ENCODE assay signal across 8 cellular contexts in the genomic region with DNA sequence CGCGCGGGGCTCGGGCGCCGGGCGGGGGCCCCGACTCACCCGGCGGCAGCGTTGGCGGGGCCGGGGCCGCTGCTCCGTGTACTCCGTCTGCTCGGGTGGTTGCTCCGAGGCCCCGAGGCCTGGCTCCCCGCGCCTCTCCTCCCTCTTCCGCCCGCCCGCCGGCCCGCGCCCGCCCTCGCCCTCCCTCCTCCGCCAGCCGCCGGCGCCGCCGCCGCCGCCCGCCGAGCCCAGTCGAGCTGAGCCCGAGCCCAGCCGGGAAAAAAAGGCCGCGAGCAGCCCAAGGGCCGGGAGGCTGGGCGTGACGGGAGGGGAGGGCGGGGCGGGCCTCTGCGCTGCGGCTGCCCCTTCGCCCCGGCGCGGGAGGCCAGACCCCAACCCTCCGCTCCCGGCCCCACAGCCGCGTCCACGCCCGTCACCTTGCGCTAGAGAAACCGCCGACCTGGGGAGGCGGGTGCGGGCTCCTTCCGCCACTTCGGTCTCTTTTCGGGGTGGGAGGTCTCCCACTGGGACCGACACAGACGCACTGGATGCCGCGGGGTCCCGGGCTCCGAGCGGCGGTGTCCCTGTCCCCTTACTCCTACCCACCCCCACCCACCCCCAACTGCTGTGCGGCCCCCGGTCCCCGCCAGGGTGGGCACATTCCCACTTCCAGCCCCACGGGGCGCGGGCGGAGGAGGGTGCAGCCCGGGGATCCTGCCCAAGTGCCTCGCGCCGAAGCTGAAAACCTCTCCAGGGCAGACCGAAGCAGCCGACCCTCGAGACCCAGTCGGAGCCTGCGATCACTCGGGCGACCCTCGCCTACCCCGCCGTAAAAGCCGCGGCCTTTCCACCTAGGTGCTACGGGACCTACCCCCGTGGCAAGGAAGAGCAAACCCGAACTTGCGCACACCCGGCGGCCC. TPM values are rescaled to one million over a fixed set of nuclear protein-coding genes. Genes with fewer than 3 reads are reported as not detected.
DNase-seq lines count a peak whose midpoint lies in the region; ATAC-seq, FAIRE-seq and TF ChIP-seq lines count a peak whose summit lies in the region.

A gene with protein sequence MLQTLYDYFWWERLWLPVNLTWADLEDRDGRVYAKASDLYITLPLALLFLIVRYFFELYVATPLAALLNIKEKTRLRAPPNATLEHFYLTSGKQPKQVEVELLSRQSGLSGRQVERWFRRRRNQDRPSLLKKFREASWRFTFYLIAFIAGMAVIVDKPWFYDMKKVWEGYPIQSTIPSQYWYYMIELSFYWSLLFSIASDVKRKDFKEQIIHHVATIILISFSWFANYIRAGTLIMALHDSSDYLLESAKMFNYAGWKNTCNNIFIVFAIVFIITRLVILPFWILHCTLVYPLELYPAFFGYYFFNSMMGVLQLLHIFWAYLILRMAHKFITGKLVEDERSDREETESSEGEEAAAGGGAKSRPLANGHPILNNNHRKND (minus strand): TSS at position 256 of the 899 bp plus-strand sequence. CDS start 5,745 bp downstream, outside the sequence.

- H3K9ac ChIP-seq in OCI-LY3 (ENCODE audit: low read length), result peak within 1 kb of the TSS; percentile 87

- H3K27me3 Mint-ChIP-seq in activated T-cell treated with anti-CD3 and anti-CD28 coated beads, Interleukin-2, amount 50 U/mL, for 4 hours (ENCODE audit: low read depth), result no peaks in the 10 kb centered on the region

- H3K4me3 ChIP-seq in OCI-LY3 (ENCODE audit: low read length), result peak within 1 kb of the TSS; percentile 87
- H3K4me3 ChIP-seq in esophagus (ENCODE audit: low read depth in 1 of 2, low read length in 2 of 2), result peak within 1 kb of the TSS; percentile 80 to 91
- H3K4me3 ChIP-seq in muscle layer of duodenum (ENCODE audit: low read depth in 1 of 2, low read length in 2 of 2), result peak within 1 kb of the TSS; percentile 78 to 87

- H3K4me1 ChIP-seq in OCI-LY3 (ENCODE audit: low read length), result peaks cover 53% of the 10 kb centered on the region
- H3K4me1 ChIP-seq in esophagus (ENCODE audit: control insufficient read depth in 2 of 2, insufficient read depth in 2 of 2, low read length in 1 of 2), result peaks cover 17 to 29% of the 10 kb centered on the region in 2 donors
- H3K4me1 ChIP-seq in muscle layer of duodenum (ENCODE audit: control insufficient read depth in 1 of 2, insufficient read depth in 2 of 2, low read length in 2 of 2), result peaks cover 39 to 41% of the 10 kb centered on the region in 2 donors

- no peak for TF ChIP-seq CTCF in OCI-LY3 (IDR thresholded peaks at IDR 0.05; ENCODE audit: low read depth, low read length)

- H3K4me2 ChIP-seq in OCI-LY3 (ENCODE audit: low read length), result peak within 1 kb of the TSS; percentile 97

- ATAC-seq in HG03521 (IDR thresholded peaks at IDR 0.05; ENCODE audit: unreplicated experiment), result peak; percentile 48
- peak; percentile 64 to 66 for ATAC-seq in activated T-cell treated with anti-CD3 and anti-CD28 coated beads, Interleukin-2, amount 50 U/mL, for 4 hours

- H3K79me2 ChIP-seq in OCI-LY3 (ENCODE audit: low read length), result peaks cover 64% of the 10 kb centered on the region

- no peaks in the 10 kb centered on the region for H3K36me3 Mint-ChIP-seq in activated T-cell treated with anti-CD3 and anti-CD28 coated beads, Interleukin-2, amount 50 U/mL, for 4 hours (ENCODE audit: insufficient read depth)

- H3K36me3 ChIP-seq in OCI-LY3 (replicated peaks; ENCODE audit: low read depth, low read length) (peaks cover 2% of the 10 kb centered on the region), esophagus (ENCODE audit: control insufficient read depth in 2 of 2, insufficient read depth in 2 of 2, low read length in 1 of 2) (no peaks in the 10 kb centered on the region), muscle layer of duodenum (ENCODE audit: control insufficient read depth in 1 of 2, insufficient read depth in 2 of 2, low read length in 2 of 2) (no peaks in the 10 kb centered on the region)

- H3K4me3 Mint-ChIP-seq in activated T-cell treated with anti-CD3 and anti-CD28 coated beads, Interleukin-2, amount 50 U/mL, for 4 hours, result peak within 1 kb of the TSS; percentile 89

- WGBS in esophagus, 2 donors, result 6 to 12% methylated on average over 72 to 106 of the region's 106 CpGs

- peak within 1 kb of the TSS; percentile 62 for H2AFZ ChIP-seq in OCI-LY3 (ENCODE audit: low read depth, low read length)

- H3K9me3 ChIP-seq in OCI-LY3 (ENCODE audit: insufficient read depth, low read length), result no peaks in the 10 kb centered on the region
- no peaks in the 10 kb centered on the region for H3K9me3 ChIP-seq in esophagus (ENCODE audit: control insufficient read depth in 2 of 2, insufficient read depth in 1 of 2, low read depth in 1 of 2, low read length in 1 of 2)
- H3K9me3 ChIP-seq in muscle layer of duodenum (ENCODE audit: control insufficient read depth in 1 of 2, low read length in 2 of 2), result no peaks in the 10 kb centered on the region

- FAIRE-seq in GM19239 (lab: Jason Lieb, UNC), result no peak

- DNase-seq in Ammon's horn (ENCODE audit: low spot score), result peak; percentile 57
- peak; percentile 88 for DNase-seq in GM19239 (ENCODE audit: insufficient read length, low spot score)
- DNase-seq in activated T-cell treated with anti-CD3 and anti-CD28 coated beads, Interleukin-2, amount 50 U/mL, for 4 hours, result peak; percentile 69
- peak; percentile 33 to 74 for DNase-seq in stimulated activated CD8-positive, alpha-beta memory T cell treated with anti-CD3 and anti-CD28 coated beads, Interleukin-7, amount 100 ng/mL, for 4 hours (ENCODE audit: low read depth in 2 of 2)

- H4K20me1 ChIP-seq in OCI-LY3 (ENCODE audit: insufficient read depth, low read length), result peaks cover 34% of the 10 kb centered on the region

- H3K27ac ChIP-seq in OCI-LY3 (ENCODE audit: low read length) (peak within 1 kb of the TSS; percentile 57), esophagus (ENCODE audit: low read depth in 2 of 2, low read length in 1 of 2) (peak within 1 kb of the TSS; percentile 93 to 94), muscle layer of duodenum (ENCODE audit: low read length) (peak within 1 kb of the TSS; percentile 77)

- no peaks in the 10 kb centered on the region for H3K9me3 Mint-ChIP-seq in activated T-cell treated with anti-CD3 and anti-CD28 coated beads, Interleukin-2, amount 50 U/mL, for 4 hours

- H3K4me1 Mint-ChIP-seq in activated T-cell treated with anti-CD3 and anti-CD28 coated beads, Interleukin-2, amount 50 U/mL, for 4 hours (ENCODE audit: low read depth), result peaks cover 66% of the 10 kb centered on the region

- H3K27me3 ChIP-seq in OCI-LY3 (ENCODE audit: low read depth, low read length) (no peaks in the 10 kb centered on the region), esophagus (ENCODE audit: control insufficient read depth in 1 of 2, insufficient read depth in 2 of 2, low read length in 2 of 2) (no peaks in the 10 kb centered on the region), muscle layer of duodenum (ENCODE audit: low read depth, low read length) (no peaks in the 10 kb centered on the region)

RNA-seq across cellular contexts. Expression of the gene that starts here (rescaled TPM):
- total RNA-seq in activated T-cell treated with anti-CD3 and anti-CD28 coated beads, Interleukin-2, amount 50 U/mL, for 4 hours, result 100 to 1,000 TPM; 199 to 208 (median 200) TPM
- 10 to 100 TPM; 35.5 to 39.4 TPM for polyA plus RNA-seq in esophagus

Comparison
In these comparisons a context has a peak if more than half of its experiments do, and no peak if none do; other contexts are left out.
1. Peak in every context shown above with its lines: DNase-seq, ATAC-seq, H3K4me3 ChIP-seq and H3K27ac ChIP-seq.